8 cellular contexts compared by ENCODE assay signal in genomic region chrX:74613350-74614192, GRCh38. TPM values are rescaled to one million over a fixed set of nuclear protein-coding genes. Genes with fewer than 3 reads are reported as not detected.
A peak's percentile ranks its signal among the peaks of the same experiment; 100 is the strongest.
DNase-seq lines count a peak whose midpoint lies in the region; ATAC-seq and TF ChIP-seq lines count a peak whose summit lies in the region.

No MANE protein-coding gene starts in this region.

- no peak for ATAC-seq in GM18505 (IDR thresholded peaks at IDR 0.05; ENCODE audit: unreplicated experiment)

- peak overlapping the region; percentile 96 for H3K27ac ChIP-seq in AG04450 (ENCODE audit: low read depth, low read length)

- TF ChIP-seq POLR2A in GM18505 (IDR thresholded peaks at IDR 0.05; ENCODE audit: borderline replicate concordance, extremely low read depth, insufficient read depth, insufficient read length) = no peak

- DNase-seq in AG04450 (ENCODE audit: low read depth, low spot score) = no peak
- no peak for DNase-seq in GM12864 (ENCODE audit: low read depth)
- DNase-seq in NCI-H1694 treated with DMSO at 0.1 percent for 48 hours (lab: John Stamatoyannopoulos, UW) = peak; percentile 20
- DNase-seq in activated CD4-positive, alpha-beta memory T cell treated with anti-CD3 and anti-CD28 coated beads, Interleukin-2, amount 10 ng/mL, durations not matched to agents 7 days and 5 days = no peak
- DNase-seq in foreskin fibroblast = peak in 1 of 2 donors; percentile 20
- peak; percentile 4 for DNase-seq in non-pigmented ciliary epithelial cell (ENCODE audit: low read depth)
- DNase-seq in NCI-H2081 treated with DMSO at 0.1 percent for 48 hours (lab: John Stamatoyannopoulos, UW) = no peak

- H3K4me3 ChIP-seq in AG04450 (ENCODE audit: low read depth, low read length) (peak overlapping the region; percentile 78), GM12864 (ENCODE audit: low read depth, low read length) (peak overlapping the region; percentile 85), foreskin fibroblast (ENCODE audit: low read depth in 1 of 2, low read length in 2 of 2) (peak overlapping the region; percentile 88 to 91)

- H3K27me3 ChIP-seq in AG04450 (ENCODE audit: control insufficient read depth, insufficient read depth, low read length) = no peaks in the 10 kb centered on the region

- H3K4me3 Mint-ChIP-seq in activated CD4-positive, alpha-beta memory T cell treated with anti-CD3 and anti-CD28 coated beads, Interleukin-2, amount 10 ng/mL, durations not matched to agents 7 days and 5 days = peak overlapping the region; percentile 99

- H3K9me3 ChIP-seq in AG04450 (ENCODE audit: control insufficient read depth, insufficient read depth, low read length) = no peaks in the 10 kb centered on the region; the same call in 1 of the 2 replicates

- H3K27me3 Mint-ChIP-seq in activated CD4-positive, alpha-beta memory T cell treated with anti-CD3 and anti-CD28 coated beads, Interleukin-2, amount 10 ng/mL, durations not matched to agents 7 days and 5 days = no peaks in the 10 kb centered on the region

- TF ChIP-seq CTCF in AG04450 (IDR thresholded peaks at IDR 0.05; ENCODE audit: low read depth, low read length) = no peak
- no peak for TF ChIP-seq CTCF in GM12864 (IDR thresholded peaks at IDR 0.05; ENCODE audit: low read depth, low read length, missing control alignments)
- no peak for TF ChIP-seq CTCF in foreskin fibroblast (IDR thresholded peaks at IDR 0.05; ENCODE audit: low read depth, low read length)

- H3K9me3 Mint-ChIP-seq in activated CD4-positive, alpha-beta memory T cell treated with anti-CD3 and anti-CD28 coated beads, Interleukin-2, amount 10 ng/mL, durations not matched to agents 7 days and 5 days = no peaks in the 10 kb centered on the region

- H3K36me3 Mint-ChIP-seq in activated CD4-positive, alpha-beta memory T cell treated with anti-CD3 and anti-CD28 coated beads, Interleukin-2, amount 10 ng/mL, durations not matched to agents 7 days and 5 days (ENCODE audit: low read depth) = peaks cover 14% of the 10 kb centered on the region

- POLR2A ChIA-PET in AG04450 (lab: Yijun Ruan, JAX) = no interaction called here
- POLR2A ChIA-PET in activated CD4-positive, alpha-beta memory T cell treated with anti-CD3 and anti-CD28 coated beads, Interleukin-2, amount 10 ng/mL, durations not matched to agents 7 days and 5 days (lab: Charles Lee) = interaction anchor here (0.5 to 1.8 kb wide), 3 partner anchors 662 to 1559 kb away, joined by 3 to 7 read pairs (median 3); partner anchors contain the start of gene PBDC1

- CTCF ChIA-PET in AG04450 (lab: Charles Lee) = no interaction called here
- CTCF ChIA-PET in activated CD4-positive, alpha-beta memory T cell treated with anti-CD3 and anti-CD28 coated beads, Interleukin-2, amount 10 ng/mL, durations not matched to agents 7 days and 5 days (lab: Charles Lee) = interaction anchor here (0.7 to 1.3 kb wide), 2 partner anchors 321 to 322 kb away, joined by 3 read pairs; no protein-coding TSS in a partner anchor

- H3K27ac Mint-ChIP-seq in activated CD4-positive, alpha-beta memory T cell treated with anti-CD3 and anti-CD28 coated beads, Interleukin-2, amount 10 ng/mL, durations not matched to agents 7 days and 5 days = peak overlapping the region; percentile 97

- H3K4me1 Mint-ChIP-seq in activated CD4-positive, alpha-beta memory T cell treated with anti-CD3 and anti-CD28 coated beads, Interleukin-2, amount 10 ng/mL, durations not matched to agents 7 days and 5 days = peaks cover 22% of the 10 kb centered on the region

RNA-seq across cellular contexts. Expression of gene RLIM, which starts 0.9 kb away (rescaled TPM):
- polyA plus RNA-seq in AG04450 (2011; rRNA removed) = 25.0 and 32.7 TPM in 2 replicates
- polyA minus RNA-seq in AG04450 (2011; rRNA and poly(A)+ RNA removed) = 40.4 and 69.2 TPM in 2 replicates
- 10 to 100 TPM; 30.0 to 31.5 TPM for total RNA-seq in activated CD4-positive, alpha-beta memory T cell treated with anti-CD3 and anti-CD28 coated beads, Interleukin-2, amount 10 ng/mL, durations not matched to agents 7 days and 5 days

Comparison
In these comparisons a context has a peak if more than half of its experiments do, and no peak if none do; other contexts are left out.
1. DNase-seq: peak in NCI-H1694 treated with DMSO at 0.1 percent for 48 hours (single experiment) and non-pigmented ciliary epithelial cell (single experiment); none in AG04450 (single experiment), GM12864 (single experiment), activated CD4-positive, alpha-beta memory T cell treated with anti-CD3 and anti-CD28 coated beads, Interleukin-2, amount 10 ng/mL, durations not matched to agents 7 days and 5 days (single experiment) and NCI-H2081 treated with DMSO at 0.1 percent for 48 hours (single experiment).
2. Peak in every context shown above with its lines, with median percentiles within 50 percentile points of each other: H3K4me3 ChIP-seq.